8 cellular contexts compared by ENCODE assay signal in genomic region chr1:201537966-201538617, GRCh38. TPM values are rescaled to one million over a fixed set of nuclear protein-coding genes. Genes with fewer than 3 reads are reported as not detected.
DNase-seq lines count a peak whose midpoint lies in the region; ATAC-seq and TF ChIP-seq lines count a peak whose summit lies in the region.

No MANE protein-coding gene starts in this region.

- 40 to 43% methylated on average over 6 of the region's 6 CpGs for WGBS in aorta, 2 donors

- peak; percentile 54 for DNase-seq in H4 (ENCODE audit: low spot score)
- peak; percentile 45 for DNase-seq in fibroblast of the aortic adventitia (ENCODE audit: low read depth)
- peak; percentile 38 for DNase-seq in retina
- no peak for DNase-seq in hepatic stellate cell (ENCODE audit: low spot score)
- no peak for DNase-seq in aorta
- no peak for DNase-seq in cerebellar nuclear complex (lab: John Stamatoyannopoulos, UW)

- H3K9me3 ChIP-seq in aorta (ENCODE audit: control insufficient read depth, low read length), result no peaks in the 10 kb centered on the region

- H3K4me3 ChIP-seq in fibroblast of the aortic adventitia (ENCODE audit: low read depth, low read length), result peak overlapping the region; percentile 85
- H3K4me3 ChIP-seq in aorta (ENCODE audit: low read length in 2 of 2), result peak overlapping the region in 1 of 2 donors; percentile 70

- no peaks in the 10 kb centered on the region for H3K36me3 ChIP-seq in aorta (ENCODE audit: control insufficient read depth in 1 of 2, insufficient read depth in 2 of 2, low read length in 1 of 2)

- H3K27ac ChIP-seq in aorta (ENCODE audit: low read depth in 1 of 2, low read length in 2 of 2), result peak overlapping the region in 1 of 2 donors; percentile 4

- peaks cover 1 to 5% of the 10 kb centered on the region in 2 donors for H3K4me1 ChIP-seq in aorta (ENCODE audit: control insufficient read depth in 1 of 2, insufficient read depth in 2 of 2, low read length in 2 of 2)

- no peak for TF ChIP-seq CTCF in fibroblast of the aortic adventitia (IDR thresholded peaks at IDR 0.05; ENCODE audit: insufficient read depth, low read length)

- peak; percentile 0; the same call in 1 of the 3 replicates for ATAC-seq in SK-N-SH treated with all-trans-retinoic acid at 6 μM for 48 hours
- no peak for ATAC-seq in GM18517 (IDR thresholded peaks at IDR 0.05; ENCODE audit: unreplicated experiment)
- no peak for ATAC-seq in aorta (ENCODE audit: low FRiP score)

- no peaks in the 10 kb centered on the region for H3K27me3 ChIP-seq in aorta (ENCODE audit: control insufficient read depth in 1 of 2, insufficient read depth in 2 of 2, low read length in 1 of 2)

- intact Hi-C loops in aorta (cut with DNase I), result loop anchor here in 1 of 2 donors (10.0 kb wide), 2 partner anchors 347 to 417 kb away; partner anchors contain the start of genes SHISA4 and TIMM17A

TF ChIP-seq in SK-N-SH treated with all-trans-retinoic acid at 6 μM for 48 hours, 23 proteins besides CTCF, POLR2A, EP300 and RAD21:
- no peak for TF ChIP-seq PPARA (CRISPR knock-in tag; IDR thresholded peaks at IDR 0.05; ENCODE audit: borderline replicate concordance)
- TF ChIP-seq TCF4 (CRISPR knock-in tag; IDR thresholded peaks at IDR 0.05; ENCODE audit: borderline replicate concordance), result no peak
- no peak for TF ChIP-seq ZNF70 (CRISPR knock-in tag; IDR thresholded peaks at IDR 0.05)
- TF ChIP-seq ZNF565 (CRISPR knock-in tag; conservative IDR thresholded peaks at IDR 0.05; ENCODE audit: low read depth), result no peak
- TF ChIP-seq GLIS3 (CRISPR knock-in tag; IDR thresholded peaks at IDR 0.05), result no peak
- no peak for TF ChIP-seq ZC3H10 (CRISPR knock-in tag; IDR thresholded peaks at IDR 0.05)
- no peak for TF ChIP-seq TSHZ2 (CRISPR knock-in tag; IDR thresholded peaks at IDR 0.05)
- TF ChIP-seq SNAI2 (CRISPR knock-in tag; IDR thresholded peaks at IDR 0.05), result no peak
- no peak for TF ChIP-seq ZFP3 (CRISPR knock-in tag; IDR thresholded peaks at IDR 0.05)
- TF ChIP-seq CSRNP3 (CRISPR knock-in tag; IDR thresholded peaks at IDR 0.05), result no peak

RNA-seq across cellular contexts. Expression of gene NAV1, which starts 0.8 kb away (rescaled TPM):
- 13.1 and 16.1 TPM in 2 replicates for total RNA-seq in H4 (2014; rRNA removed; shearing (Covaris generic))
- total RNA-seq in fibroblast of the aortic adventitia (ENCODE audit: low replicate concordance) (29.8 and 136 TPM in 2 replicates), aorta (100 to 1,000 TPM; 167 to 236 TPM)
- polyA plus RNA-seq in aorta, result 10 to 100 TPM in 1 of 2 donors, 1 to 10 TPM in 1; 8.3 to 33.8 TPM

RNA-seq across cellular contexts. Expression of gene CSRP1, which starts 31.2 kb away (rescaled TPM):
- total RNA-seq in H4 (2014; rRNA removed; shearing (Covaris generic)), result 402 and 518 TPM in 2 replicates
- total RNA-seq in fibroblast of the aortic adventitia (ENCODE audit: low replicate concordance) (86.9 and 120 TPM in 2 replicates), aorta (1,000 to 10,000 TPM in 1 of 2 donors, 100 to 1,000 TPM in 1; 599 to 1,490 TPM)
- polyA plus RNA-seq in aorta, result 100 to 1,000 TPM; 703 to 838 TPM

Comparison
In these comparisons a context has a peak if more than half of its experiments do, and no peak if none do; other contexts are left out.
1. DNase-seq: peak in H4 (single experiment), fibroblast of the aortic adventitia (single experiment) and retina (single experiment); none in hepatic stellate cell (single experiment), aorta (0 of 2) and cerebellar nuclear complex (0 of 2).